Comparison of ENCODE assay signal across 8 cellular contexts in the genomic region with DNA sequence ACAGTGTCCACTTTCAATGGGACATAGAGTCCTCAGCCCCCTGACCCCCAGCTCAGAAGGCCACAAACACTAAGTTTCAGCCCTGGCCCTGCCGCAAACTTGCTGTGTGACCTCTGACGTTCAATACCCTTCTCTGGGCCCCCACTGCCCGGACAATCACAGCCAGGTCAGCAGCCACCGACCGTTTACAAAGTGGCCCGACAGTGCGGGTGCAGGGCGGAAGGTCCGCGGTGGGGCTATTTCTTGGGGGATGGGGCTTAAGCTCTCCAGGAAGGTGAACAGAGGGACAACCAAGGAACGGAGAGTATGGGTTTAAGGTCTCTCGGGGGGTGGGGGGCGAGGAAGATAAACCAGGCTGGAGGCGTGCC. TPM values are rescaled to one million over a fixed set of nuclear protein-coding genes. Genes with fewer than 3 reads are reported as not detected.
A peak's percentile ranks its signal among the peaks of the same experiment; 100 is the strongest.
DNase-seq lines count a peak whose midpoint lies in the region; ATAC-seq lines count a peak whose summit lies in the region.

No MANE protein-coding gene starts in this region.

- DNase-seq in NCI-H1048 (lab: John Stamatoyannopoulos, UW) (no peak), NCI-H2196 (lab: John Stamatoyannopoulos, UW; ENCODE audit: unreplicated experiment) (no peak), NCI-H187 treated with DMSO at 0.1 percent for 48 hours (lab: John Stamatoyannopoulos, UW) (no peak), SIG-M5 (lab: John Stamatoyannopoulos, UW) (no peak)

- ATAC-seq in activated T-helper 17 cell treated with anti-CD3 and anti-CD28 coated beads, Interleukin-2, amount 50 U/mL, for 72 hours (replicated peaks): no peak
- ATAC-seq in stimulated activated memory B cell treated with anti-CD40 and anti-IgM and Interleukin-4, amounts not matched to agents 10 μg/mL and 1 μg/mL and 100 μg/mL, for 72 hours: no peak

- H3K4me1 ChIP-seq in HUES48 (ENCODE audit: control insufficient read depth, insufficient read depth, low read length) (0 out of 2 replicates have a peak, but pooled peaks cover 8% of the 10 kb centered on the region), iPS-18a (ENCODE audit: control insufficient read depth, low read depth, low read length) (no peaks in the 10 kb centered on the region)

- H3K4me3 Mint-ChIP-seq in activated T-helper 17 cell treated with anti-CD3 and anti-CD28 coated beads, Interleukin-2, amount 50 U/mL, for 72 hours: peak overlapping the region; percentile 95
- H3K4me3 Mint-ChIP-seq in stimulated activated memory B cell treated with anti-CD40 and anti-IgM and Interleukin-4, amounts not matched to agents 10 μg/mL and 1 μg/mL and 100 μg/mL, for 72 hours: peak overlapping the region; percentile 98

- H3K27ac Mint-ChIP-seq in activated T-helper 17 cell treated with anti-CD3 and anti-CD28 coated beads, Interleukin-2, amount 50 U/mL, for 72 hours: peak overlapping the region; percentile 96
- H3K27ac Mint-ChIP-seq in stimulated activated memory B cell treated with anti-CD40 and anti-IgM and Interleukin-4, amounts not matched to agents 10 μg/mL and 1 μg/mL and 100 μg/mL, for 72 hours: peak overlapping the region; percentile 96

- peak overlapping the region; percentile 42; the same call in 1 of the 2 replicates for H3K9ac ChIP-seq in HUES48 (ENCODE audit: low read depth, low read length)
- peak overlapping the region; percentile 88 for H3K9ac ChIP-seq in iPS-18a (ENCODE audit: low read length)

- H3K9me3 Mint-ChIP-seq in activated T-helper 17 cell treated with anti-CD3 and anti-CD28 coated beads, Interleukin-2, amount 50 U/mL, for 72 hours: no peaks in the 10 kb centered on the region
- no peaks in the 10 kb centered on the region for H3K9me3 Mint-ChIP-seq in stimulated activated memory B cell treated with anti-CD40 and anti-IgM and Interleukin-4, amounts not matched to agents 10 μg/mL and 1 μg/mL and 100 μg/mL, for 72 hours

- H3K27ac ChIP-seq in HUES48 (ENCODE audit: low read depth, low read length) (peak overlapping the region; percentile 91), iPS-18a (ENCODE audit: low read length) (no peak overlapping the region)

- no peaks in the 10 kb centered on the region for H3K27me3 ChIP-seq in HUES48 (ENCODE audit: control insufficient read depth, insufficient read depth, low read length)
- peaks cover 12% of the 10 kb centered on the region for H3K27me3 ChIP-seq in iPS-18a (ENCODE audit: control insufficient read depth, insufficient read depth, low read length)

- H3K4me3 ChIP-seq in HUES48 (ENCODE audit: low read depth, low read length) (peak overlapping the region; percentile 83), iPS-18a (ENCODE audit: low read length) (peak overlapping the region; percentile 96)

- no peaks in the 10 kb centered on the region for H3K9me3 ChIP-seq in HUES48 (ENCODE audit: control insufficient read depth, insufficient read depth, low read length)
- no peaks in the 10 kb centered on the region for H3K9me3 ChIP-seq in iPS-18a (ENCODE audit: control insufficient read depth, low read depth, low read length)

- peaks cover 42% of the 10 kb centered on the region for H3K36me3 ChIP-seq in HUES48 (ENCODE audit: control insufficient read depth, insufficient read depth, low read length)
- peaks cover 35% of the 10 kb centered on the region for H3K36me3 ChIP-seq in iPS-18a (ENCODE audit: control insufficient read depth, low read depth, low read length)

- H3K36me3 Mint-ChIP-seq in activated T-helper 17 cell treated with anti-CD3 and anti-CD28 coated beads, Interleukin-2, amount 50 U/mL, for 72 hours (ENCODE audit: low read depth): peaks cover 55% of the 10 kb centered on the region
- H3K36me3 Mint-ChIP-seq in stimulated activated memory B cell treated with anti-CD40 and anti-IgM and Interleukin-4, amounts not matched to agents 10 μg/mL and 1 μg/mL and 100 μg/mL, for 72 hours: peaks cover 27% of the 10 kb centered on the region

- no peaks in the 10 kb centered on the region for H3K27me3 Mint-ChIP-seq in activated T-helper 17 cell treated with anti-CD3 and anti-CD28 coated beads, Interleukin-2, amount 50 U/mL, for 72 hours
- no peaks in the 10 kb centered on the region for H3K27me3 Mint-ChIP-seq in stimulated activated memory B cell treated with anti-CD40 and anti-IgM and Interleukin-4, amounts not matched to agents 10 μg/mL and 1 μg/mL and 100 μg/mL, for 72 hours

- H3K4me1 Mint-ChIP-seq in activated T-helper 17 cell treated with anti-CD3 and anti-CD28 coated beads, Interleukin-2, amount 50 U/mL, for 72 hours: peaks cover 14% of the 10 kb centered on the region
- H3K4me1 Mint-ChIP-seq in stimulated activated memory B cell treated with anti-CD40 and anti-IgM and Interleukin-4, amounts not matched to agents 10 μg/mL and 1 μg/mL and 100 μg/mL, for 72 hours: peaks cover 59% of the 10 kb centered on the region

RNA-seq across cellular contexts. Expression of gene SMIM7, which starts 0.5 kb away (rescaled TPM):
- total RNA-seq in activated T-helper 17 cell treated with anti-CD3 and anti-CD28 coated beads, Interleukin-2, amount 50 U/mL, for 72 hours: 10 to 100 TPM; 52.9 to 53.6 TPM

RNA-seq across cellular contexts. Expression of gene TMEM38A, which starts 1.5 kb away (rescaled TPM):
- under 1 TPM; 0.74 to 0.76 TPM for total RNA-seq in activated T-helper 17 cell treated with anti-CD3 and anti-CD28 coated beads, Interleukin-2, amount 50 U/mL, for 72 hours

RNA-seq across cellular contexts. Expression of gene MED26, which starts 31.4 kb away (rescaled TPM):
- 10 to 100 TPM; 19.3 to 23.6 TPM for total RNA-seq in activated T-helper 17 cell treated with anti-CD3 and anti-CD28 coated beads, Interleukin-2, amount 50 U/mL, for 72 hours
